In genomic region chr1:220834155-220834870, GRCh38 we compare ENCODE assay signal across 1 cellular context.
TF ChIP-seq lines count a peak whose summit lies in the region.

No MANE protein-coding gene starts in this region.

TF ChIP-seq in HEK293, 187 proteins besides CTCF, POLR2A, EP300 and RAD21 (continued from another document):
- TF ChIP-seq ZBTB11 (tag by site-specific recombination; conservative IDR thresholded peaks at IDR 0.05; ENCODE audit: low read depth): no peak
